In genomic region chr3:59922226-59922625, GRCh38 we compare ENCODE assay signal across 28 cellular contexts.
"Had no signal": no experiment of that assay in that cellular context is flagged by ENCODE, and none has a peak within 500 bp of the region (broad histone marks: within the 10 kb centered on the region; RNA-seq: fewer than 3 reads in every experiment).

No MANE protein-coding gene starts in this region.

- H3K27ac Mint-ChIP-seq: stimulated activated effector memory CD8-positive, alpha-beta T cell treated with anti-CD3 and anti-CD28 coated beads, Interleukin-12 subunit alpha, Interleukin-12 subunit beta, amount 100 ng/mL, for 72 hours; stimulated activated memory B cell treated with anti-CD40 and anti-IgM and Interleukin-4, amounts not matched to agents 10 μg/mL and 1 μg/mL and 100 μg/mL, for 72 hours; stimulated activated naive B cell treated with anti-CD40 and anti-IgM and Interleukin-4, amounts not matched to agents 10 μg/mL and 1 μg/mL and 100 μg/mL, for 72 hours; stimulated activated naive CD8-positive, alpha-beta T cell treated with anti-CD3 and anti-CD28 coated beads, Interleukin-15, amount 100 ng/mL, for 72 hours; stimulated activated naive CD8-positive, alpha-beta T cell treated with anti-CD3 and anti-CD28 coated beads, Interleukin-15, Interleukin-2, amounts not matched to agents 100 ng/mL and 50 ng/mL, for 24 hours; type B pancreatic cell had no signal

- H3K4me3 ChIP-seq: stomach, suprapubic skin, testis, thoracic aorta, thyroid gland, tibial artery, tibial nerve, transverse colon, upper lobe of left lung, upper lobe of right lung, uterus, vagina had no signal

- H3K4me1 ChIP-seq: stomach, suprapubic skin, testis, thyroid gland, tibial artery, tibial nerve, transverse colon, upper lobe of left lung, upper lobe of right lung, uterus, vagina had no signal

- DNase-seq: stimulated activated CD4-positive, alpha-beta T cell treated with anti-CD3 and anti-CD28 coated beads, Interleukin-2, amount 100 ng/mL, for 48 hours; stimulated activated CD4-positive, alpha-beta T cell treated with anti-CD3 and anti-CD28 coated beads, Interleukin-4, amount 100 ng/mL, for 1 hour; stimulated activated CD4-positive, alpha-beta T cell treated with anti-CD3 and anti-CD28 coated beads, Interleukin-4, amount 100 ng/mL, for 24 hours; stimulated activated CD4-positive, alpha-beta T cell treated with anti-CD3 and anti-CD28 coated beads, Interleukin-4, amount 100 ng/mL, for 4 hours; stimulated activated CD8-positive, alpha-beta memory T cell treated with anti-CD3 and anti-CD28 coated beads, Interleukin-4, amount 100 ng/mL, for 48 hours; stimulated activated naive B cell treated with anti-CD40 and anti-IgM and Interleukin-4, amounts not matched to agents 10 μg/mL and 1 μg/mL and 100 μg/mL, for 72 hours; stimulated activated naive CD4-positive, alpha-beta T cell; stimulated activated naive CD4-positive, alpha-beta T cell treated with Interleukin-2 at 50 U/mL for 16 hours; stimulated activated naive CD8-positive, alpha-beta T cell treated with anti-CD3 and anti-CD28 coated beads, Interleukin-15, amount 100 ng/mL, for 72 hours; stimulated activated naive CD8-positive, alpha-beta T cell treated with anti-CD3 and anti-CD28 coated beads, Interleukin-15, Interleukin-2, amounts not matched to agents 100 U/mL and 50 U/mL, for 24 hours; stomach; substantia nigra; testis; thyroid gland; tibial artery; transverse colon; trophoblast cell; upper lobe of left lung; upper lobe of right lung; uterus had no signal

- H3K27me3 Mint-ChIP-seq: stimulated activated naive B cell treated with anti-CD40 and anti-IgM and Interleukin-4, amounts not matched to agents 10 μg/mL and 1 μg/mL and 100 μg/mL, for 72 hours; stimulated activated naive CD8-positive, alpha-beta T cell treated with anti-CD3 and anti-CD28 coated beads, Interleukin-15, amount 100 ng/mL, for 72 hours; stimulated activated naive CD8-positive, alpha-beta T cell treated with anti-CD3 and anti-CD28 coated beads, Interleukin-15, Interleukin-2, amounts not matched to agents 100 ng/mL and 50 ng/mL, for 24 hours had no signal

- H3K9me3 ChIP-seq: stomach, suprapubic skin, testis, thoracic aorta, thyroid gland, tibial artery, tibial nerve, transverse colon, upper lobe of left lung, upper lobe of right lung, uterus, vagina had no signal

- H3K9me3 Mint-ChIP-seq: stimulated activated memory B cell treated with anti-CD40 and anti-IgM and Interleukin-4, amounts not matched to agents 10 μg/mL and 1 μg/mL and 100 μg/mL, for 72 hours; stimulated activated naive B cell treated with anti-CD40 and anti-IgM and Interleukin-4, amounts not matched to agents 10 μg/mL and 1 μg/mL and 100 μg/mL, for 72 hours; stimulated activated naive CD8-positive, alpha-beta T cell treated with anti-CD3 and anti-CD28 coated beads, Interleukin-15, amount 100 ng/mL, for 72 hours had no signal

- ATAC-seq: stimulated activated effector memory CD8-positive, alpha-beta T cell treated with anti-CD3 and anti-CD28 coated beads, Interleukin-12 subunit alpha, Interleukin-12 subunit beta, amount 100 ng/mL, for 72 hours; stimulated activated memory B cell treated with anti-CD40 and anti-IgM and Interleukin-4, amounts not matched to agents 10 μg/mL and 1 μg/mL and 100 μg/mL, for 72 hours; stimulated activated naive B cell treated with anti-CD40 and anti-IgM and Interleukin-4, amounts not matched to agents 10 μg/mL and 1 μg/mL and 100 μg/mL, for 72 hours; stimulated activated naive CD8-positive, alpha-beta T cell treated with anti-CD3 and anti-CD28 coated beads, Interleukin-15, amount 100 ng/mL, for 72 hours; stimulated activated naive CD8-positive, alpha-beta T cell treated with anti-CD3 and anti-CD28 coated beads, Interleukin-15, Interleukin-2, amounts not matched to agents 100 U/mL and 50 U/mL, for 24 hours; upper lobe of right lung had no signal

- H3K4me3 Mint-ChIP-seq: stimulated activated effector memory CD8-positive, alpha-beta T cell treated with anti-CD3 and anti-CD28 coated beads, Interleukin-12 subunit alpha, Interleukin-12 subunit beta, amount 100 ng/mL, for 72 hours; stimulated activated memory B cell treated with anti-CD40 and anti-IgM and Interleukin-4, amounts not matched to agents 10 μg/mL and 1 μg/mL and 100 μg/mL, for 72 hours; stimulated activated naive B cell treated with anti-CD40 and anti-IgM and Interleukin-4, amounts not matched to agents 10 μg/mL and 1 μg/mL and 100 μg/mL, for 72 hours; stimulated activated naive CD8-positive, alpha-beta T cell treated with anti-CD3 and anti-CD28 coated beads, Interleukin-15, amount 100 ng/mL, for 72 hours; stimulated activated naive CD8-positive, alpha-beta T cell treated with anti-CD3 and anti-CD28 coated beads, Interleukin-15, Interleukin-2, amounts not matched to agents 100 ng/mL and 50 ng/mL, for 24 hours; type B pancreatic cell had no signal

- H3K4me1 Mint-ChIP-seq: stimulated activated memory B cell treated with anti-CD40 and anti-IgM and Interleukin-4, amounts not matched to agents 10 μg/mL and 1 μg/mL and 100 μg/mL, for 72 hours; stimulated activated naive B cell treated with anti-CD40 and anti-IgM and Interleukin-4, amounts not matched to agents 10 μg/mL and 1 μg/mL and 100 μg/mL, for 72 hours had no signal

- H3K27ac ChIP-seq: stomach, suprapubic skin, testis, thoracic aorta, thyroid gland, tibial artery, tibial nerve, transverse colon, upper lobe of left lung, upper lobe of right lung, uterus, vagina had no signal

- H3K36me3 Mint-ChIP-seq: stimulated activated effector memory CD8-positive, alpha-beta T cell treated with anti-CD3 and anti-CD28 coated beads, Interleukin-12 subunit alpha, Interleukin-12 subunit beta, amount 100 ng/mL, for 72 hours; stimulated activated memory B cell treated with anti-CD40 and anti-IgM and Interleukin-4, amounts not matched to agents 10 μg/mL and 1 μg/mL and 100 μg/mL, for 72 hours; stimulated activated naive B cell treated with anti-CD40 and anti-IgM and Interleukin-4, amounts not matched to agents 10 μg/mL and 1 μg/mL and 100 μg/mL, for 72 hours had no signal

- H3K36me3 ChIP-seq: stomach, suprapubic skin, thoracic aorta, thyroid gland, tibial artery, tibial nerve, transverse colon, upper lobe of left lung, upper lobe of right lung, uterus, vagina had no signal

- H3K27me3 ChIP-seq: stomach, suprapubic skin, testis, thyroid gland, tibial artery, tibial nerve, transverse colon, upper lobe of left lung, upper lobe of right lung, uterus, vagina had no signal
